Comparison of ENCODE assay signal across 22 cellular contexts in genomic region chr6:129353067-129353466, GRCh38.
A peak's percentile ranks its signal among the peaks of the same experiment; 100 is the strongest.
DNase-seq lines count a peak whose midpoint lies in the region; ATAC-seq and TF ChIP-seq lines count a peak whose summit lies in the region.
"Had no signal": no experiment of that assay in that cellular context is flagged by ENCODE, and none has a peak within 500 bp of the region (broad histone marks: within the 10 kb centered on the region; RNA-seq: fewer than 3 reads in every experiment).

No MANE protein-coding gene starts in this region.

- POLR2A ChIA-PET in HCT116 (lab: Charles Lee): no interaction called here

- H4K20me1 ChIP-seq in HCT116 (ENCODE audit: insufficient read depth): no peaks in the 10 kb centered on the region

- RAD21 ChIA-PET in HCT116 (lab: Charles Lee; ENCODE audit: low non-redundant PET in 1 of 2, low total read pairs in 2 of 2, uncharacterized antibody in 2 of 2, unreplicated experiment in 2 of 2): no interaction called here

- no peaks in the 10 kb centered on the region for H3K9me2 ChIP-seq in HCT116 (ENCODE audit: insufficient read depth)

- H3K27ac ChIP-seq in HCT116 (ENCODE audit: low read depth, low read length) (no peak overlapping the region), body of pancreas (no peak overlapping the region), right atrium auricular region (peak overlapping the region; percentile 37 to 67)
- H3K27ac ChIP-seq: psoas muscle had no signal

- CTCF ChIA-PET in HCT116 (lab: Charles Lee): interaction anchor here (1.4 kb wide), 1 partner anchor 17 kb away, joined by 3 read pairs; no protein-coding TSS in a partner anchor

- 32 to 44% methylated on average over 9 of the region's 9 CpGs for WGBS in body of pancreas, 2 donors

- no peaks in the 10 kb centered on the region for H3K36me3 ChIP-seq in HCT116 (ENCODE audit: control insufficient read depth in 1 of 2, insufficient read depth in 2 of 2, low read length in 2 of 2)
- no peaks in the 10 kb centered on the region for H3K36me3 ChIP-seq in body of pancreas (replicated peaks in 1 of 2; ENCODE audit: insufficient read depth in 1 of 2, low read depth in 2 of 2)
- H3K36me3 ChIP-seq in right atrium auricular region: peaks cover 23% of the 10 kb centered on the region

- no peak overlapping the region for H3K9ac ChIP-seq in HCT116 (ENCODE audit: low read length)

- TF ChIP-seq CTCF in HCT116 (IDR thresholded peaks at IDR 0.05 in 2 of 3, conservative IDR thresholded peaks at IDR 0.05 in 1 of 3; ENCODE audit: borderline replicate concordance in 1 of 3, insufficient read depth in 1 of 3, low read depth in 2 of 3, low read length in 2 of 3) (no peak), body of pancreas (IDR thresholded peaks at IDR 0.05) (no peak), right atrium auricular region (IDR thresholded peaks at IDR 0.05) (no peak)

- no peak overlapping the region for H2AFZ ChIP-seq in HCT116 (ENCODE audit: low read depth, low read length, poor library complexity, severe bottlenecking)

- H3K4me2 ChIP-seq in HCT116 (ENCODE audit: low read length): no peak overlapping the region

- H3K4me3 ChIP-seq in HCT116 (replicated peaks in 1 of 2; ENCODE audit: low read depth in 1 of 2, low read length in 2 of 2): no peak overlapping the region
- H3K4me3 ChIP-seq in body of pancreas: no peak overlapping the region
- H3K4me3 ChIP-seq in right atrium auricular region: no peak overlapping the region
- H3K4me3 ChIP-seq: lung, psoas muscle had no signal

- no peak for ATAC-seq in HCT116
- no peak for ATAC-seq in body of pancreas
- no peak for ATAC-seq in GM21526 (IDR thresholded peaks at IDR 0.05; ENCODE audit: low FRiP score, unreplicated experiment)
- ATAC-seq: naive thymus-derived CD4-positive, alpha-beta T cell; stimulated activated naive CD8-positive, alpha-beta T cell treated with anti-CD3 and anti-CD28 coated beads, Interleukin-15, Interleukin-2, amounts not matched to agents 100 U/mL and 50 U/mL, for 24 hours had no signal

- H3K4me1 ChIP-seq in HCT116 (ENCODE audit: control insufficient read depth in 1 of 2, insufficient read depth in 2 of 2, low read length in 2 of 2): peaks cover 0 to 8% of the 10 kb centered on the region in 2 experiments; a peak in 1 of 4 replicates
- H3K4me1 ChIP-seq in body of pancreas: no peaks in the 10 kb centered on the region
- H3K4me1 ChIP-seq in right atrium auricular region: peaks cover 0 to 26% of the 10 kb centered on the region in 2 donors
- H3K4me1 ChIP-seq: psoas muscle had no signal

- H3K79me2 ChIP-seq in HCT116 (ENCODE audit: insufficient read depth, low read length): no peaks in the 10 kb centered on the region

- H3K27me3 ChIP-seq in HCT116 (ENCODE audit: insufficient read depth, low read length) (no peaks in the 10 kb centered on the region), body of pancreas (no peaks in the 10 kb centered on the region), right atrium auricular region (no peaks in the 10 kb centered on the region)

- intact Hi-C loops in HCT116 (cut with micrococcal nuclease): no loop called here
- intact Hi-C loops in body of pancreas (cut with DNase I): no loop called here
- intact Hi-C loops in posterior vena cava (cut with DNase I): no loop called here

- no peak for TF ChIP-seq POLR2A in HCT116 (IDR thresholded peaks at IDR 0.05; ENCODE audit: borderline replicate concordance, extremely low read depth, insufficient read depth, insufficient read length)
- TF ChIP-seq POLR2A in body of pancreas (IDR thresholded peaks at IDR 0.05): no peak

- TF ChIP-seq RAD21 in HCT116 (IDR thresholded peaks at IDR 0.05; ENCODE audit: low read depth): no peak

- DNase-seq in HCT116 (ENCODE audit: low read depth, low spot score): no peak
- peak; percentile 19 to 40 (median 19) for DNase-seq in body of pancreas
- no peak for DNase-seq in right atrium auricular region (ENCODE audit: low spot score)
- peak; percentile 69 for DNase-seq in posterior vena cava (ENCODE audit: low spot score)
- no peak for DNase-seq in occipital lobe (lab: John Stamatoyannopoulos, UW)
- DNase-seq in stimulated activated naive CD4-positive, alpha-beta T cell (lab: John Stamatoyannopoulos, UW): no peak
- DNase-seq in AG20443 (ENCODE audit: low spot score): no peak
- DNase-seq: ACHN; activated effector memory CD4-positive, alpha-beta T cell treated with anti-CD3 and anti-CD28 coated beads, Interleukin-2, amount 50 U/mL, for 16 hours; amygdala; CD4-positive, CD25-positive, alpha-beta regulatory T cell; endodermal cell; HCEC 1CT; naive thymus-derived CD4-positive, alpha-beta T cell; NCI-H1694 treated with DMSO at 0.1 percent for 48 hours; psoas muscle; SIG-M5; stimulated activated CD4-positive, alpha-beta T cell treated with anti-CD3 and anti-CD28 coated beads, Interleukin-15, amount 100 ng/mL, for 24 hours; stimulated activated naive CD8-positive, alpha-beta T cell treated with anti-CD3 and anti-CD28 coated beads, Interleukin-15, Interleukin-2, amounts not matched to agents 100 U/mL and 50 U/mL, for 24 hours; T1000 had no signal

- H3K9me3 ChIP-seq in HCT116 (ENCODE audit: control insufficient read depth in 1 of 2, insufficient read depth in 1 of 2, low read depth in 1 of 2, low read length in 2 of 2): no peaks in the 10 kb centered on the region
- no peaks in the 10 kb centered on the region for H3K9me3 ChIP-seq in body of pancreas
- H3K9me3 ChIP-seq in right atrium auricular region: no peaks in the 10 kb centered on the region
- H3K9me3 ChIP-seq: psoas muscle had no signal

- BruUV-seq in HCT116 (replicated peaks; lab: Mats Ljungman, UMichigan): no TSS peak

TF ChIP-seq in HCT116, 20 proteins besides CTCF, POLR2A, EP300 and RAD21:
- TF ChIP-seq EGR1 (IDR thresholded peaks at IDR 0.05; ENCODE audit: low read depth): no peak
- TF ChIP-seq, protein P1, sequence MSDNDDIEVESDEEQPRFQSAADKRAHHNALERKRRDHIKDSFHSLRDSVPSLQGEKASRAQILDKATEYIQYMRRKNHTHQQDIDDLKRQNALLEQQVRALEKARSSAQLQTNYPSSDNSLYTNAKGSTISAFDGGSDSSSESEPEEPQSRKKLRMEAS (IDR thresholded peaks at IDR 0.05): 0 out of 2 replicates have a peak, but pooled peaks have one; percentile 23

Comparison
In these comparisons a context has a peak if more than half of its experiments do, and no peak if none do; other contexts are left out.
1. DNase-seq: peak in body of pancreas (4 of 4) and posterior vena cava (single experiment); none in HCT116 (single experiment), right atrium auricular region (single experiment), occipital lobe (single experiment), stimulated activated naive CD4-positive, alpha-beta T cell (0 of 6) and AG20443 (single experiment).
2. H3K27ac ChIP-seq: peak in right atrium auricular region (2 of 2); none in HCT116 (single experiment) and body of pancreas (0 of 4).